In the genomic region with DNA sequence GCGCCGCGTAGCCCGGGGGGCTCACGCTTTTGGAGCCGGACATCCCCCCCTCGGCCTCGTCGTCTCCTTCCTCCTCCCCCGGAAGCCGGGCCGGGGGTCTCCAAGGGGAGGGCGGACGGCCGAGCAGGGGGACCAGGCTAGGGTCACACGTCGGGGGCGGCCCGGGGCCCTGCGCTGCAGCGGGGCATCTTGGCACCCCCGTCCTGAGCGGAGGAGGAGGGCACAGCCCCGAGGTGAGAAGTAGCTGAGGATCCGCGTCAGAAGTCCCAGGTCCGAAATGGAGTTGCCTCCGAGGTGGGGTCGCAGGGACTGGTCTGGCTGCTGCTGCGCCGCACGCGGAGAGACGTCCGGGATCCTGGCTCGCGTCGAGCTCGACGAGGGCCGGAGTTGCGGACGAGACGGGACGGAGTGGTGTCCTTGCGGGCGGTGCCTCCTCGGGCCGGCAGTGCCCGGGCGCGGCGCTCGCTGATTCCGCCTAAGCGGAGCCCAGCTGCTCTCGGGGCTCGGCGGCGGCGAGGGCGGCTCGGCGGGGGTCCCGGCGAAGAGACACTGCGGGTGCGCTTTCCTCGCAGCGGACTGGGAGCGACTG, we compare ENCODE assay signal across 8 cellular contexts. TPM values are rescaled to one million over a fixed set of nuclear protein-coding genes. Genes with fewer than 3 reads are reported as not detected.
DNase-seq lines count a peak whose midpoint lies in the region; ATAC-seq, FAIRE-seq and TF ChIP-seq lines count a peak whose summit lies in the region.

A gene (minus strand): TSS at position 588 of the 589 bp plus-strand sequence. CDS start 545 bp downstream, at position 43.

- H3K4me3 ChIP-seq in OCI-LY1 (ENCODE audit: low read depth, low read length, poor library complexity, severe bottlenecking) = peak within 1 kb of the TSS; percentile 39
- peak within 1 kb of the TSS; percentile 74 for H3K4me3 ChIP-seq in endodermal cell (ENCODE audit: low read length)
- H3K4me3 ChIP-seq in mucosa of stomach (ENCODE audit: low read length) = peak within 1 kb of the TSS; percentile 8

- peaks cover 8% of the 10 kb centered on the region for H3K4me1 Mint-ChIP-seq in endodermal cell

- H3K36me3 ChIP-seq in OCI-LY1 (ENCODE audit: insufficient read depth, low read length) (no peaks in the 10 kb centered on the region), endodermal cell (ENCODE audit: control insufficient read depth, insufficient read depth, low read length) (no peaks in the 10 kb centered on the region), mucosa of stomach (ENCODE audit: control insufficient read depth, insufficient read depth, low read length) (no peaks in the 10 kb centered on the region)

- H3K27me3 Mint-ChIP-seq in endodermal cell (ENCODE audit: insufficient read depth) = peaks cover 66% of the 10 kb centered on the region

- H3K9me2 ChIP-seq in OCI-LY1 (ENCODE audit: low read depth, low read length) = no peaks in the 10 kb centered on the region

- H3K9me3 ChIP-seq in OCI-LY1 (ENCODE audit: low read length) (no peaks in the 10 kb centered on the region), endodermal cell (ENCODE audit: control insufficient read depth, low read length) (no peaks in the 10 kb centered on the region), mucosa of stomach (ENCODE audit: control insufficient read depth, low read length) (no peaks in the 10 kb centered on the region)

- H4K20me1 ChIP-seq in OCI-LY1 (ENCODE audit: insufficient read depth, low read length) = no peaks in the 10 kb centered on the region

- no peak for FAIRE-seq in urothelium cell line (lab: Jason Lieb, UNC)

- no peaks in the 10 kb centered on the region for H3K27me3 ChIP-seq in OCI-LY1 (ENCODE audit: insufficient read depth, low read length)
- H3K27me3 ChIP-seq in endodermal cell (ENCODE audit: control insufficient read depth, insufficient read depth, low read length, poor library complexity, severe bottlenecking) = peaks cover 76% of the 10 kb centered on the region
- H3K27me3 ChIP-seq in mucosa of stomach (ENCODE audit: control insufficient read depth, insufficient read depth, low read length) = peaks cover 45% of the 10 kb centered on the region

- H3K27ac ChIP-seq in OCI-LY1 (ENCODE audit: low read depth, low read length, poor library complexity, severe bottlenecking) = no peak within 1 kb of the TSS
- H3K27ac ChIP-seq in endodermal cell (ENCODE audit: low read depth, low read length) = no peak within 1 kb of the TSS

- H3K9ac ChIP-seq in OCI-LY1 (ENCODE audit: low read length) = no peak within 1 kb of the TSS
- no peak within 1 kb of the TSS for H3K9ac ChIP-seq in endodermal cell (ENCODE audit: extremely low read depth, low read length, poor library complexity, severe bottlenecking)
- H3K9ac ChIP-seq in mucosa of stomach (ENCODE audit: low read length) = peak within 1 kb of the TSS; percentile 25

- 3 to 5% methylated on average over 24 to 70 of the region's 71 CpGs for WGBS in endodermal cell (ENCODE audit: insufficient coverage in 1 of 2, insufficient read length in 1 of 2), 2 experiments

- H3K27ac Mint-ChIP-seq in endodermal cell = no peak within 1 kb of the TSS

- no peaks in the 10 kb centered on the region for H3F3A ChIP-seq in OCI-LY1 (ENCODE audit: insufficient read depth, low read length)

- H3K4me2 ChIP-seq in OCI-LY1 (ENCODE audit: low read length) = peak within 1 kb of the TSS; percentile 50

- no peak for TF ChIP-seq CTCF in OCI-LY1 (IDR thresholded peaks at IDR 0.05; ENCODE audit: low read length)
- TF ChIP-seq CTCF in endodermal cell (conservative IDR thresholded peaks at IDR 0.05) = no peak

- peak within 1 kb of the TSS; percentile 53 for H3K4me3 Mint-ChIP-seq in endodermal cell

- no peak within 1 kb of the TSS for H2AFZ ChIP-seq in OCI-LY1 (ENCODE audit: low read length)

- H3K36me3 Mint-ChIP-seq in endodermal cell (ENCODE audit: low read depth) = no peaks in the 10 kb centered on the region

- H3K4me1 ChIP-seq in OCI-LY1 (ENCODE audit: insufficient read depth, low read length, severe bottlenecking) (peaks cover 5% of the 10 kb centered on the region), endodermal cell (ENCODE audit: control insufficient read depth, insufficient read depth, low read length) (no peaks in the 10 kb centered on the region), mucosa of stomach (ENCODE audit: control insufficient read depth, insufficient read depth, low read length) (no peaks in the 10 kb centered on the region)

- no peak for ATAC-seq in GM18873 (IDR thresholded peaks at IDR 0.05; ENCODE audit: low FRiP score, unreplicated experiment)

- H3K79me2 ChIP-seq in OCI-LY1 (ENCODE audit: insufficient read depth, low read length) = no peaks in the 10 kb centered on the region

- DNase-seq in D341Med (ENCODE audit: low spot score) (peak; percentile 68), endodermal cell (peak; percentile 86), urothelium cell line (ENCODE audit: low spot score) (peak; percentile 46), GDM1 (lab: John Stamatoyannopoulos, UW) (no peak), HPDE6-E6E7 (ENCODE audit: extremely low spot score) (no peak)

- no peaks in the 10 kb centered on the region for H3K9me3 Mint-ChIP-seq in endodermal cell

RNA-seq across cellular contexts. Expression of the gene that starts here (rescaled TPM):
- 1 to 10 TPM; 3.9 to 5.2 TPM for total RNA-seq in endodermal cell
- polyA plus RNA-seq in endodermal cell (2013, experiment 1 of 2) = 3.5 TPM
- polyA plus RNA-seq in endodermal cell (2013, experiment 2 of 2) = 3.0 TPM

Comparison
In these comparisons a context has a peak if more than half of its experiments do, and no peak if none do; other contexts are left out.
1. DNase-seq: peak in D341Med (single experiment), endodermal cell (single experiment) and urothelium cell line (single experiment); none in GDM1 (single experiment) and HPDE6-E6E7 (single experiment).
2. H3K4me3 ChIP-seq: peak in every context shown above with its lines; median percentile 74 in endodermal cell; 39 in OCI-LY1; 8 in mucosa of stomach.